1 cellular context compared by ENCODE assay signal in the genomic region with DNA sequence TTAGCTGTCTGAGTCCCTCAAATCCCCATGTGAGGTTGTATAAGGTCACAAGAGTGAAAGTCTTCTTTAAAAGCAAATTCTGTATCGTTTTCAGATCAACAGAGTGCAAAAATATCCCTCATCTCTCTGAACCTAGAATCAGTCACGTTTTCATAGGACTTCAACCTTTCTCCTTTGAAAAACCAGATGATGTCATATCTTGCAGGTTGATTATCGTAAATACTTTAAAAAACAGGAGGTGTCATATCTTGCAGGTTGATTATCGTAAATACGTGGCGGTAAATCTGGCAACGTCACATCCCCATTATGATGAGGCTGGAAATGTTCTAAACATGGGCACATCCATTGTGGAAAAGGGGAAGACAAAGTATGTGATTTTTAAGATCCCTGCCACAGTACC.
TF ChIP-seq lines count a peak whose summit lies in the region.

No MANE protein-coding gene starts in this region.

TF ChIP-seq in K562, 482 proteins besides CTCF, POLR2A, EP300 and RAD21:
- TF ChIP-seq, protein P1, sequence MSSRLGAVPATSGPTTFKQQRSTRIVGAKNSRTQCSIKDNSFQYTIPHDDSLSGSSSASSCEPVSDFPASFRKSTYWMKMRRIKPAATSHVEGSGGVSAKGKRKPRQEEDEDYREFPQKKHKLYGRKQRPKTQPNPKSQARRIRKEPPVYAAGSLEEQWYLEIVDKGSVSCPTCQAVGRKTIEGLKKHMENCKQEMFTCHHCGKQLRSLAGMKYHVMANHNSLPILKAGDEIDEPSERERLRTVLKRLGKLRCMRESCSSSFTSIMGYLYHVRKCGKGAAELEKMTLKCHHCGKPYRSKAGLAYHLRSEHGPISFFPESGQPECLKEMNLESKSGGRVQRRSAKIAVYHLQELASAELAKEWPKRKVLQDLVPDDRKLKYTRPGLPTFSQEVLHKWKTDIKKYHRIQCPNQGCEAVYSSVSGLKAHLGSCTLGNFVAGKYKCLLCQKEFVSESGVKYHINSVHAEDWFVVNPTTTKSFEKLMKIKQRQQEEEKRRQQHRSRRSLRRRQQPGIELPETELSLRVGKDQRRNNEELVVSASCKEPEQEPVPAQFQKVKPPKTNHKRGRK (tag; IDR thresholded peaks at IDR 0.05), result no peak
- TF ChIP-seq EHMT2 (IDR thresholded peaks at IDR 0.05), result no peak
- TF ChIP-seq, protein P2, sequence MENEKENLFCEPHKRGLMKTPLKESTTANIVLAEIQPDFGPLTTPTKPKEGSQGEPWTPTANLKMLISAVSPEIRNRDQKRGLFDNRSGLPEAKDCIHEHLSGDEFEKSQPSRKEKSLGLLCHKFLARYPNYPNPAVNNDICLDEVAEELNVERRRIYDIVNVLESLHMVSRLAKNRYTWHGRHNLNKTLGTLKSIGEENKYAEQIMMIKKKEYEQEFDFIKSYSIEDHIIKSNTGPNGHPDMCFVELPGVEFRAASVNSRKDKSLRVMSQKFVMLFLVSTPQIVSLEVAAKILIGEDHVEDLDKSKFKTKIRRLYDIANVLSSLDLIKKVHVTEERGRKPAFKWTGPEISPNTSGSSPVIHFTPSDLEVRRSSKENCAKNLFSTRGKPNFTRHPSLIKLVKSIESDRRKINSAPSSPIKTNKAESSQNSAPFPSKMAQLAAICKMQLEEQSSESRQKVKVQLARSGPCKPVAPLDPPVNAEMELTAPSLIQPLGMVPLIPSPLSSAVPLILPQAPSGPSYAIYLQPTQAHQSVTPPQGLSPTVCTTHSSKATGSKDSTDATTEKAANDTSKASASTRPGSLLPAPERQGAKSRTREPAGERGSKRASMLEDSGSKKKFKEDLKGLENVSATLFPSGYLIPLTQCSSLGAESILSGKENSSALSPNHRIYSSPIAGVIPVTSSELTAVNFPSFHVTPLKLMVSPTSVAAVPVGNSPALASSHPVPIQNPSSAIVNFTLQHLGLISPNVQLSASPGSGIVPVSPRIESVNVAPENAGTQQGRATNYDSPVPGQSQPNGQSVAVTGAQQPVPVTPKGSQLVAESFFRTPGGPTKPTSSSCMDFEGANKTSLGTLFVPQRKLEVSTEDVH (IDR thresholded peaks at IDR 0.05; ENCODE audit: low read depth, partially characterized antibody), result no peak
- TF ChIP-seq, protein P3, sequence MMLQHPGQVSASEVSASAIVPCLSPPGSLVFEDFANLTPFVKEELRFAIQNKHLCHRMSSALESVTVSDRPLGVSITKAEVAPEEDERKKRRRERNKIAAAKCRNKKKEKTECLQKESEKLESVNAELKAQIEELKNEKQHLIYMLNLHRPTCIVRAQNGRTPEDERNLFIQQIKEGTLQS (IDR thresholded peaks at IDR 0.05), result peak; percentile 7; the same call in 1 of the 2 replicates
- TF ChIP-seq, protein P3 (CRISPR knock-in tag; conservative IDR thresholded peaks at IDR 0.05), result no peak
- TF ChIP-seq SP1 (CRISPR knock-in tag; IDR thresholded peaks at IDR 0.05), result no peak
